Comparison of ENCODE assay signal across 1 cellular context in genomic region chr19:9674669-9675357, GRCh38.
TF ChIP-seq lines count a peak whose summit lies in the region.

ZNF562 (minus strand) TSS chr19:9675100; CDS start chr19:9660744, 14,356 bp downstream.

TF ChIP-seq in HepG2, 621 proteins besides CTCF, POLR2A, EP300 and RAD21 (continued from another document and continues in another):
- TF ChIP-seq, protein P1, sequence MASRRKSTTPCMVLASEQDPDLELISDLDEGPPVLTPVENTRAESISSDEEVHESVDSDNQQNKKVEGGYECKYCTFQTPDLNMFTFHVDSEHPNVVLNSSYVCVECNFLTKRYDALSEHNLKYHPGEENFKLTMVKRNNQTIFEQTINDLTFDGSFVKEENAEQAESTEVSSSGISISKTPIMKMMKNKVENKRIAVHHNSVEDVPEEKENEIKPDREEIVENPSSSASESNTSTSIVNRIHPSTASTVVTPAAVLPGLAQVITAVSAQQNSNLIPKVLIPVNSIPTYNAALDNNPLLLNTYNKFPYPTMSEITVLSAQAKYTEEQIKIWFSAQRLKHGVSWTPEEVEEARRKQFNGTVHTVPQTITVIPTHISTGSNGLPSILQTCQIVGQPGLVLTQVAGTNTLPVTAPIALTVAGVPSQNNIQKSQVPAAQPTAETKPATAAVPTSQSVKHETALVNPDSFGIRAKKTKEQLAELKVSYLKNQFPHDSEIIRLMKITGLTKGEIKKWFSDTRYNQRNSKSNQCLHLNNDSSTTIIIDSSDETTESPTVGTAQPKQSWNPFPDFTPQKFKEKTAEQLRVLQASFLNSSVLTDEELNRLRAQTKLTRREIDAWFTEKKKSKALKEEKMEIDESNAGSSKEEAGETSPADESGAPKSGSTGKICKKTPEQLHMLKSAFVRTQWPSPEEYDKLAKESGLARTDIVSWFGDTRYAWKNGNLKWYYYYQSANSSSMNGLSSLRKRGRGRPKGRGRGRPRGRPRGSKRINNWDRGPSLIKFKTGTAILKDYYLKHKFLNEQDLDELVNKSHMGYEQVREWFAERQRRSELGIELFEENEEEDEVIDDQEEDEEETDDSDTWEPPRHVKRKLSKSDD (CRISPR knock-in tag; IDR thresholded peaks at IDR 0.05; ENCODE audit: low read depth): peak; percentile 69; the same call in 1 of the 2 replicates
- no peak; the same call in 1 of the 2 replicates for TF ChIP-seq RFX5 (IDR thresholded peaks at IDR 0.05; ENCODE audit: low read depth, low read length)
- peak; percentile 43 for TF ChIP-seq RBM39 (IDR thresholded peaks at IDR 0.05; ENCODE audit: low read depth, low read length, poor library complexity, severe bottlenecking)
- no peak for TF ChIP-seq ZNF33B (CRISPR knock-in tag; IDR thresholded peaks at IDR 0.05)
- no peak for TF ChIP-seq AKAP8 (CRISPR knock-in tag; IDR thresholded peaks at IDR 0.05)
- peak; percentile 81 for TF ChIP-seq MAX (IDR thresholded peaks at IDR 0.05)
- no peak for TF ChIP-seq ZNF780A (CRISPR knock-in tag; IDR thresholded peaks at IDR 0.05)
- TF ChIP-seq XRCC5 (optimal IDR thresholded peaks at IDR 0.05; ENCODE audit: low read length): peak; percentile 37
- no peak for TF ChIP-seq HNF4A (CRISPR knock-in tag; IDR thresholded peaks at IDR 0.05)
- peak; percentile 48; the same call in 1 of the 2 replicates for TF ChIP-seq CBFB (CRISPR knock-in tag; IDR thresholded peaks at IDR 0.05)
- peak; percentile 29; the same call in 1 of the 2 replicates for TF ChIP-seq SOX5 (CRISPR knock-in tag; IDR thresholded peaks at IDR 0.05; ENCODE audit: borderline replicate concordance)
- no peak for TF ChIP-seq LCORL (IDR thresholded peaks at IDR 0.05)
- peak; percentile 74; the same call in 1 of the 2 replicates for TF ChIP-seq LCORL (CRISPR knock-in tag; IDR thresholded peaks at IDR 0.05)
- TF ChIP-seq MBNL3 (CRISPR knock-in tag; conservative IDR thresholded peaks at IDR 0.05): no peak
- 0 out of 2 replicates have a peak, but pooled peaks have one; percentile 30 for TF ChIP-seq SP2 (CRISPR knock-in tag; IDR thresholded peaks at IDR 0.05)
- no peak for TF ChIP-seq ZNF776 (CRISPR knock-in tag; IDR thresholded peaks at IDR 0.05)
- TF ChIP-seq DNMT1 (CRISPR knock-in tag; IDR thresholded peaks at IDR 0.05): no peak
- TF ChIP-seq ZNF598 (CRISPR knock-in tag; IDR thresholded peaks at IDR 0.05; ENCODE audit: borderline replicate concordance): no peak
- TF ChIP-seq ZNF674 (CRISPR knock-in tag; IDR thresholded peaks at IDR 0.05; ENCODE audit: low read depth): no peak
- TF ChIP-seq ZMYM3 (CRISPR knock-in tag; IDR thresholded peaks at IDR 0.05): no peak; the same call in 1 of the 2 replicates
- TF ChIP-seq ARID3A (IDR thresholded peaks at IDR 0.05; ENCODE audit: low read depth, low read length): no peak
- no peak for TF ChIP-seq FOXJ3 (CRISPR knock-in tag; IDR thresholded peaks at IDR 0.05; ENCODE audit: borderline replicate concordance)
- TF ChIP-seq NR1H2 (CRISPR knock-in tag; IDR thresholded peaks at IDR 0.05; ENCODE audit: borderline replicate concordance, low read depth): no peak
- no peak for TF ChIP-seq E2F1 (CRISPR knock-in tag; IDR thresholded peaks at IDR 0.05)
- TF ChIP-seq, protein P2, sequence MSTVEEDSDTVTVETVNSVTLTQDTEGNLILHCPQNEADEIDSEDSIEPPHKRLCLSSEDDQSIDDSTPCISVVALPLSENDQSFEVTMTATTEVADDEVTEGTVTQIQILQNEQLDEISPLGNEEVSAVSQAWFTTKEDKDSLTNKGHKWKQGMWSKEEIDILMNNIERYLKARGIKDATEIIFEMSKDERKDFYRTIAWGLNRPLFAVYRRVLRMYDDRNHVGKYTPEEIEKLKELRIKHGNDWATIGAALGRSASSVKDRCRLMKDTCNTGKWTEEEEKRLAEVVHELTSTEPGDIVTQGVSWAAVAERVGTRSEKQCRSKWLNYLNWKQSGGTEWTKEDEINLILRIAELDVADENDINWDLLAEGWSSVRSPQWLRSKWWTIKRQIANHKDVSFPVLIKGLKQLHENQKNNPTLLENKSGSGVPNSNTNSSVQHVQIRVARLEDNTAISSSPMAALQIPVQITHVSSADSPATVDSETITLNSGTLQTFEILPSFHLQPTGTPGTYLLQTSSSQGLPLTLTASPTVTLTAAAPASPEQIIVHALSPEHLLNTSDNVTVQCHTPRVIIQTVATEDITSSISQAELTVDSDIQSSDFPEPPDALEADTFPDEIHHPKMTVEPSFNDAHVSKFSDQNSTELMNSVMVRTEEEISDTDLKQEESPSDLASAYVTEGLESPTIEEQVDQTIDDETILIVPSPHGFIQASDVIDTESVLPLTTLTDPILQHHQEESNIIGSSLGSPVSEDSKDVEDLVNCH (CRISPR knock-in tag; IDR thresholded peaks at IDR 0.05): no peak
- no peak for TF ChIP-seq PLSCR1 (CRISPR knock-in tag; IDR thresholded peaks at IDR 0.05; ENCODE audit: borderline replicate concordance)
- no peak for TF ChIP-seq TCF7 (IDR thresholded peaks at IDR 0.05; ENCODE audit: low read depth)
- no peak for TF ChIP-seq ZNF382 (CRISPR knock-in tag; IDR thresholded peaks at IDR 0.05; ENCODE audit: borderline replicate concordance)
- no peak for TF ChIP-seq ZSCAN12 (CRISPR knock-in tag; IDR thresholded peaks at IDR 0.05)
- no peak for TF ChIP-seq MAFG (CRISPR knock-in tag; IDR thresholded peaks at IDR 0.05)
- peak; percentile 94 for TF ChIP-seq ASH2L (IDR thresholded peaks at IDR 0.05; ENCODE audit: insufficient read length, low read depth, low read length)
- TF ChIP-seq PAWR (CRISPR knock-in tag; IDR thresholded peaks at IDR 0.05; ENCODE audit: borderline replicate concordance): 0 out of 2 replicates have a peak, but pooled peaks have one; percentile 57
- no peak for TF ChIP-seq ZNF138 (CRISPR knock-in tag; IDR thresholded peaks at IDR 0.05; ENCODE audit: low read depth)
- TF ChIP-seq, protein P3, sequence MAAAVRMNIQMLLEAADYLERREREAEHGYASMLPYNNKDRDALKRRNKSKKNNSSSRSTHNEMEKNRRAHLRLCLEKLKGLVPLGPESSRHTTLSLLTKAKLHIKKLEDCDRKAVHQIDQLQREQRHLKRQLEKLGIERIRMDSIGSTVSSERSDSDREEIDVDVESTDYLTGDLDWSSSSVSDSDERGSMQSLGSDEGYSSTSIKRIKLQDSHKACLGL (CRISPR knock-in tag; IDR thresholded peaks at IDR 0.05): peak; percentile 49; the same call in 1 of the 2 replicates
- TF ChIP-seq ATF7-NPFF (CRISPR knock-in tag; IDR thresholded peaks at IDR 0.05; ENCODE audit: low read depth): no peak
- TF ChIP-seq ZSCAN29 (CRISPR knock-in tag; conservative IDR thresholded peaks at IDR 0.05): peak; percentile 62; the same call in 1 of the 2 replicates
- peak; percentile 69 for TF ChIP-seq JUN (CRISPR knock-in tag; IDR thresholded peaks at IDR 0.05)
- TF ChIP-seq ARNT2 (CRISPR knock-in tag; IDR thresholded peaks at IDR 0.05; ENCODE audit: low read depth): peak; percentile 57; the same call in 1 of the 2 replicates
- TF ChIP-seq ZNF850 (CRISPR knock-in tag; conservative IDR thresholded peaks at IDR 0.05): no peak
- no peak for TF ChIP-seq CENPX (CRISPR knock-in tag; IDR thresholded peaks at IDR 0.05)
- TF ChIP-seq, protein P4, sequence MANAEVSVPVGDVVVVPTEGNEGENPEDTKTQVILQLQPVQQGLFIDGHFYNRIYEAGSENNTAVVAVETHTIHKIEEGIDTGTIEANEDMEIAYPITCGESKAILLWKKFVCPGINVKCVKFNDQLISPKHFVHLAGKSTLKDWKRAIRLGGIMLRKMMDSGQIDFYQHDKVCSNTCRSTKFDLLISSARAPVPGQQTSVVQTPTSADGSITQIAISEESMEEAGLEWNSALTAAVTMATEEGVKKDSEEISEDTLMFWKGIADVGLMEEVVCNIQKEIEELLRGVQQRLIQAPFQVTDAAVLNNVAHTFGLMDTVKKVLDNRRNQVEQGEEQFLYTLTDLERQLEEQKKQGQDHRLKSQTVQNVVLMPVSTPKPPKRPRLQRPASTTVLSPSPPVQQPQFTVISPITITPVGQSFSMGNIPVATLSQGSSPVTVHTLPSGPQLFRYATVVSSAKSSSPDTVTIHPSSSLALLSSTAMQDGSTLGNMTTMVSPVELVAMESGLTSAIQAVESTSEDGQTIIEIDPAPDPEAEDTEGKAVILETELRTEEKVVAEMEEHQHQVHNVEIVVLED (CRISPR knock-in tag; IDR thresholded peaks at IDR 0.05; ENCODE audit: borderline replicate concordance): 0 out of 2 replicates have a peak, but pooled peaks have one; percentile 20
- peak; percentile 72 for TF ChIP-seq GABPA (IDR thresholded peaks at IDR 0.05; ENCODE audit: low read depth, low read length)
- TF ChIP-seq GABPA (CRISPR knock-in tag; IDR thresholded peaks at IDR 0.05; ENCODE audit: low read depth): peak; percentile 95
- no peak; the same call in 1 of the 2 replicates for TF ChIP-seq ZNF124 (CRISPR knock-in tag; IDR thresholded peaks at IDR 0.05)
- no peak for TF ChIP-seq HNF4G (IDR thresholded peaks at IDR 0.05; ENCODE audit: borderline replicate concordance, low read depth, low read length)
- TF ChIP-seq HNF4G (CRISPR knock-in tag; IDR thresholded peaks at IDR 0.05; ENCODE audit: borderline replicate concordance, low read depth): no peak
- TF ChIP-seq, protein P5, sequence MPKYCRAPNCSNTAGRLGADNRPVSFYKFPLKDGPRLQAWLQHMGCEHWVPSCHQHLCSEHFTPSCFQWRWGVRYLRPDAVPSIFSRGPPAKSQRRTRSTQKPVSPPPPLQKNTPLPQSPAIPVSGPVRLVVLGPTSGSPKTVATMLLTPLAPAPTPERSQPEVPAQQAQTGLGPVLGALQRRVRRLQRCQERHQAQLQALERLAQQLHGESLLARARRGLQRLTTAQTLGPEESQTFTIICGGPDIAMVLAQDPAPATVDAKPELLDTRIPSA (CRISPR knock-in tag; IDR thresholded peaks at IDR 0.05; ENCODE audit: borderline replicate concordance): no peak
- no peak for TF ChIP-seq NFE2L2 (IDR thresholded peaks at IDR 0.05; ENCODE audit: low read length)
- TF ChIP-seq ZNF282 (IDR thresholded peaks at IDR 0.05; ENCODE audit: partially characterized antibody): no peak
- no peak for TF ChIP-seq ADNP (CRISPR knock-in tag; IDR thresholded peaks at IDR 0.05)
- no peak for TF ChIP-seq ZBTB7A (CRISPR knock-in tag; IDR thresholded peaks at IDR 0.05)
- no peak for TF ChIP-seq TRAFD1 (CRISPR knock-in tag; IDR thresholded peaks at IDR 0.05; ENCODE audit: borderline replicate concordance)
- TF ChIP-seq CBX5 (CRISPR knock-in tag; IDR thresholded peaks at IDR 0.05; ENCODE audit: borderline replicate concordance): peak; percentile 31; the same call in 1 of the 2 replicates
- TF ChIP-seq SSRP1 (CRISPR knock-in tag; IDR thresholded peaks at IDR 0.05): 0 out of 2 replicates have a peak, but pooled peaks have one; percentile 31
- TF ChIP-seq NAIF1 (CRISPR knock-in tag; IDR thresholded peaks at IDR 0.05; ENCODE audit: borderline replicate concordance): no peak
- TF ChIP-seq ZNF331 (CRISPR knock-in tag; IDR thresholded peaks at IDR 0.05): no peak
- TF ChIP-seq ZNF546 (CRISPR knock-in tag; conservative IDR thresholded peaks at IDR 0.05): no peak; the same call in 1 of the 2 replicates
- TF ChIP-seq HNRNPUL1 (IDR thresholded peaks at IDR 0.05; ENCODE audit: low read depth, low read length): no peak
- no peak for TF ChIP-seq NR2F6 (IDR thresholded peaks at IDR 0.05)
- TF ChIP-seq NR2F6 (CRISPR knock-in tag; IDR thresholded peaks at IDR 0.05): no peak
- peak; percentile 25; the same call in 1 of the 2 replicates for TF ChIP-seq MIER3 (CRISPR knock-in tag; IDR thresholded peaks at IDR 0.05; ENCODE audit: borderline replicate concordance)
- 0 out of 2 replicates have a peak, but pooled peaks have one; percentile 34 for TF ChIP-seq TOE1 (CRISPR knock-in tag; IDR thresholded peaks at IDR 0.05)
- peak; percentile 80; the same call in 1 of the 2 replicates for TF ChIP-seq KDM2A (CRISPR knock-in tag; IDR thresholded peaks at IDR 0.05; ENCODE audit: borderline replicate concordance, low read depth)
